Comparison of ENCODE assay signal across 9 cellular contexts in the genomic region with DNA sequence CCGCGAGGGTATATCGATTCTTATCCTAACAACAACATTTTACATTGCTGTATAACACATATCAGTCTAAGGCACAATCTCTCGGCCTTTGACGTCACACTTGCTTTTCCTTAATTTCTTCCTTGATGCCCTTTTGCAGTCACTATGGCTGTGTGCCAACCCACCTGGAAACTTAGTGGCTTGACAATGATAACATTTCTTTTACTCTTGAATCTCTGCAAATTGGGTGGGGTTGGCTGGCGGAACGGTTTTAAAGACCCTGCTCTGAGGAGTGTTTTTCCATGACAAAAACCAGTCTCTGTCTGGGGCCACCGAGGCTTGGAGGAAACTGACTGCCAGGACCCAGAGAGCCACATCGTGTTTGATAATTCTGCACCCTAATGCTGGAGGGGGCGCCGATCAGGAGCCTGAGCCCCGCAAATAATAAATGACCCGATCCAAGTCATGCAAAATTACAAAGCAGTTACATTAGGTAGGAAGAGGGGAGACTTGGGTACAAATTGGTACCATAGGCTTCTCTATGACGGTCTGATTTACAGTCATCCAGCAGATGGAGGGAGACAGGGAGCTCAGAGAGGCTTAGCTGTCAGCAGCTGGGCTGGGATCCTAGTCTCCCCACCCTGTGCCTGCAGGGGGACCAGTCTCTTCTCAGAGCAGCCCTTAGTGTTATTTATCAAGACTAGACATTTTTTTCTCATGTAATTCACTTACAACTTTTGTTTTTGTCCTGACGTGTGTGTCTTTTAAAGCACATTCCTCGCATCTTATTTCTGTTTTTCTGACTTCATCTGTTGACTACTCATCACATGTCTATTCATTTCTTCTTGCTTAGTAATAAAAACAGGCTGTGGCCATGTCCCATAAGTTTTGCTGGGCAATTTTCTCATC.
DNase-seq lines count a peak whose midpoint lies in the region; ATAC-seq and TF ChIP-seq lines count a peak whose summit lies in the region.
"Had no signal": no experiment of that assay in that cellular context is flagged by ENCODE, and none has a peak within 500 bp of the region (broad histone marks: within the 10 kb centered on the region; RNA-seq: fewer than 3 reads in every experiment).

No MANE protein-coding gene starts in this region.

- no peaks in the 10 kb centered on the region for H3K9me3 ChIP-seq in subcutaneous abdominal adipose tissue (ENCODE audit: control insufficient read depth in 5 of 5, low read length in 5 of 5)
- H3K9me3 ChIP-seq: BLaER1 had no signal

- TF ChIP-seq CTCF in foreskin fibroblast (IDR thresholded peaks at IDR 0.05; ENCODE audit: low read depth, low read length), result peak; percentile 45

- H3K27me3 ChIP-seq in subcutaneous abdominal adipose tissue (ENCODE audit: control insufficient read depth in 5 of 5, insufficient read depth in 4 of 5, low read length in 5 of 5), result no peaks in the 10 kb centered on the region
- H3K27me3 ChIP-seq: BLaER1 had no signal

- peaks cover 0 to 25% (median 18%) of the 10 kb centered on the region in 5 donors for H3K4me1 ChIP-seq in subcutaneous abdominal adipose tissue (ENCODE audit: control insufficient read depth in 5 of 5, insufficient read depth in 5 of 5, low read length in 5 of 5)

- H3K4me3 ChIP-seq in foreskin fibroblast (ENCODE audit: low read depth in 1 of 2, low read length in 2 of 2), result peak overlapping the region in 1 of 2 donors; percentile 3
- H3K4me3 ChIP-seq in subcutaneous abdominal adipose tissue (ENCODE audit: low read depth in 1 of 5, low read length in 5 of 5), result no peak overlapping the region
- H3K4me3 ChIP-seq: BLaER1 had no signal

- ATAC-seq in SK-N-SH treated with all-trans-retinoic acid at 6 μM for 48 hours (peak; percentile 81), GM18858 (IDR thresholded peaks at IDR 0.05; ENCODE audit: unreplicated experiment) (no peak)

- H3K9ac ChIP-seq in subcutaneous abdominal adipose tissue (ENCODE audit: low read length in 5 of 5), result no peak overlapping the region
- H3K9ac ChIP-seq: BLaER1 had no signal

- peak; percentile 50 for DNase-seq in NCI-H2171 treated with DMSO at 0.1 percent for 48 hours (lab: John Stamatoyannopoulos, UW)
- no peak for DNase-seq in NCI-H2171 (lab: John Stamatoyannopoulos, UW)
- DNase-seq in foreskin fibroblast, result peak; percentile 80 to 90
- no peak for DNase-seq in NCI-H345 (lab: John Stamatoyannopoulos, UW)
- DNase-seq in NCI-H146 (lab: John Stamatoyannopoulos, UW), result no peak

- no peaks in the 10 kb centered on the region for H3K36me3 ChIP-seq in subcutaneous abdominal adipose tissue (ENCODE audit: control insufficient read depth in 5 of 5, insufficient read depth in 5 of 5, low read length in 5 of 5)
- H3K36me3 ChIP-seq: BLaER1 had no signal

- H3K27ac ChIP-seq in subcutaneous abdominal adipose tissue (ENCODE audit: low read depth, low read length), result peak overlapping the region; percentile 60
- H3K27ac ChIP-seq: BLaER1 had no signal

TF ChIP-seq in SK-N-SH treated with all-trans-retinoic acid at 6 μM for 48 hours, 23 proteins besides CTCF, POLR2A, EP300 and RAD21:
- peak; percentile 28; the same call in 1 of the 2 replicates for TF ChIP-seq ISL1 (CRISPR knock-in tag; IDR thresholded peaks at IDR 0.05)
- TF ChIP-seq ZNF70 (CRISPR knock-in tag; IDR thresholded peaks at IDR 0.05), result no peak

Comparison
In these comparisons a context has a peak if more than half of its experiments do, and no peak if none do; other contexts are left out.
1. DNase-seq: peak in NCI-H2171 treated with DMSO at 0.1 percent for 48 hours (single experiment) and foreskin fibroblast (2 of 2); none in NCI-H2171 (single experiment), NCI-H345 (single experiment) and NCI-H146 (single experiment).